1 cellular context compared by ENCODE assay signal in the genomic region with DNA sequence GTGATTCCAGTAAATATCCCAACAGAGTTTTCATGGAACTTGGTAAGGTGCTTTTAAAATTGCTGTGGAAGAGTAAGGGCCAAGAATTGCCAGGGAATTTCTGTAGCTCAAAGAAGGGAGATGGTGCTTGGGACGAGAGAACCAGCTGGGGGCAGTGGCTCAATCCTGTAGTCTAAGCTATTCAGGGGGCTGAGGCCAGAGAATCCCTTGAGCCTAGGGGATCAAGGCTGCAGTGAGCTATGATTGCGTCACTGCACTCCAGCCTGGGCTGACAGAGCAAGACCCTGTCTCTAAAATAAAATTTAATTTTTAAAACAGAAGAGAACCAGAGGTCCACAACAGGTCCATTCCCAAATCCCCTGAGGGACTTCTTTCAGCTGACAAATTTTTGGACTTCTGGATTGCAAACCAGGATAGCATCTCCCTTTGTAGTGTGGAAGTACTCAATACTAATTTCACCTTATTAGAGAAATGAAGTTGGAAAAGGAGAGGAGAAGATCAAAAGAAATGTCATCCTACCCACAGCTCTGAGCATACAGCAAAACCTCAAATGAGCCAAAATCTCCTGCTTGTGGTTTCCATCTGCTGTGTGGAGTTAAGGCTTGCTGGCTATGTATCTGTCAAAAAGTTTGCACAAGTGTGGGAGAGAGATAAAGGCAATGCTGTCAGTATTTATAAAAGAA.
A peak's percentile ranks its signal among the peaks of the same experiment; 100 is the strongest.
TF ChIP-seq lines count a peak whose summit lies in the region.

No MANE protein-coding gene starts in this region.

TF ChIP-seq in H1, 55 proteins besides CTCF, POLR2A, EP300 and RAD21:
- TF ChIP-seq TAF7 (optimal IDR thresholded peaks at IDR 0.05; ENCODE audit: borderline replicate concordance, low read depth, low read length) (no peak), CEBPB (IDR thresholded peaks at IDR 0.05; ENCODE audit: low read depth, low read length) (peak; percentile 89)
TF ChIP-seq in H1: peak in this region for 1.
